Comparison of ENCODE assay signal across 8 cellular contexts in the genomic region with DNA sequence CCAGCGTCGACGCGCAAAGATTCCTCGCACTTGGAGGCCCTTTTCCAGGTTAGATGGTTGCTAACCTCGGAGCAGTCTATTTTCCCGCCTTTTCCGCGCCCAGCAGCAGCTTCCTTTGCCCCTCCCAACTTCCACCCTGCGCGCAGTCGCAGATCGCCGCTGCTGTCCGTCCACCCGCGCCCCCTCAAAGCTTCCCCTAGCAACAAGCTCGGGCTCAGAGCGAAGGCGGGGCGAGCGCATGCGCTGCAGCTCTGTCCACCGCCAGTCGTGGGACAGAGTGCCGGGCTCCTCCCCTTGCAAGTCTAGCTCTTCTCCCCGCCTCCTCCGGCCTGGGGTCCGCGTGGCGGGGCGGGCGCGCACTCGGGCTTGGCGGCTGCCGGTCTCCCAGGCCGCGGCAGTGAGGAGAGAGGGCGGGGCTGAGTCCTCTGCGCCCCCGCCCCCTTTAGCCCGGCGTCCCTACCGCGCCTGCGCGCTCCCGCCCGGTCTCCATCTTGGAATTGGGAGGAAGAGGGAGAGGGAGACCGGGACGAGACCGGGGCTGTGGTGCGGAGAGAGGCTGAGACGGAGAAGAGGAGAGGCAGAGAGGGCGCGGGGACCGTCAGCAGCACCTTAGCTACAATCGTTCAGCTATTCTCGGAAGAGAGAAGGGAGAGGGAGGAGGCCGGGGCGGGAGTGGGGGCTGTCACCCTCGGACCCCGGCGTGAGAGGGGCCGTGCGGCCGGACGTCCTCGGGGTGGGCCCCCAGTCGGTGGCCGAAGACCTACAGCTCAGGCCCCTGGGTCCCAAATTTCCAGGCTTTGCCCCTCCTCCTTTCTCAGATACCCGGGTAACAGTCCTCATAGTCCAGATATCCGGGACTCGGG. TPM values are rescaled to one million over a fixed set of nuclear protein-coding genes. Genes with fewer than 3 reads are reported as not detected.
DNase-seq lines count a peak whose midpoint lies in the region; ATAC-seq and TF ChIP-seq lines count a peak whose summit lies in the region.

A gene (plus strand): TSS at position 485 of the 863 bp plus-strand sequence. CDS start 3,905 bp downstream, outside the sequence.

- H3K27me3 ChIP-seq in H9 (ENCODE audit: insufficient read depth, low read length) (peaks cover 3% of the 10 kb centered on the region; the same call in 1 of the 2 replicates), MG63 (no peaks in the 10 kb centered on the region)

- TF ChIP-seq CTCF in H9 (conservative IDR thresholded peaks at IDR 0.05) = no peak

- H4K20me1 ChIP-seq in H9 (ENCODE audit: control insufficient read depth, insufficient read depth, insufficient read length) = no peaks in the 10 kb centered on the region

- H3K79me2 ChIP-seq in H9 (ENCODE audit: insufficient read depth, low read length) = peaks cover 5% of the 10 kb centered on the region; the same call in 1 of the 2 replicates

- ATAC-seq in natural killer cell treated with Interleukin-12 subunit alpha and Interleukin-12 subunit beta and Interleukin-15 and Interleukin-18, amount 100 ng/mL, for 72 hours = peak; percentile 99

- no peak within 1 kb of the TSS for H3K23ac ChIP-seq in H9 (ENCODE audit: insufficient read length, low read depth, low read length)

- H3K4me2 ChIP-seq in H9 (ENCODE audit: insufficient read depth, insufficient read length, low read length) = peak within 1 kb of the TSS; percentile 84

- no peak within 1 kb of the TSS; the same call in 1 of the 2 replicates for H3K14ac ChIP-seq in H9 (ENCODE audit: insufficient read depth, low read length)

- H3K4ac ChIP-seq in H9 (ENCODE audit: low read depth, low read length) = no peak within 1 kb of the TSS

- no peak within 1 kb of the TSS for H2BK120ac ChIP-seq in H9 (ENCODE audit: low read depth, low read length, poor library complexity, severe bottlenecking)

- H3K9me3 Mint-ChIP-seq in H9 = peaks cover 14 to 16% of the 10 kb centered on the region in 2 experiments
- no peaks in the 10 kb centered on the region for H3K9me3 Mint-ChIP-seq in natural killer cell treated with Interleukin-12 subunit alpha and Interleukin-12 subunit beta and Interleukin-15 and Interleukin-18, amount 100 ng/mL, for 72 hours

- H3K4me1 ChIP-seq in ES-I3 (ENCODE audit: insufficient read depth, low read length) = peaks cover 15% of the 10 kb centered on the region
- H3K4me1 ChIP-seq in H9 (ENCODE audit: insufficient read depth, low read length) = peaks cover 3% of the 10 kb centered on the region; the same call in 1 of the 2 replicates

- peaks cover 29% of the 10 kb centered on the region in 2 experiments for H3K4me1 Mint-ChIP-seq in H9
- H3K4me1 Mint-ChIP-seq in natural killer cell treated with Interleukin-12 subunit alpha and Interleukin-12 subunit beta and Interleukin-15 and Interleukin-18, amount 100 ng/mL, for 72 hours (ENCODE audit: low read depth in 2 of 2) = peaks cover 30 to 42% of the 10 kb centered on the region in 2 donors

- H3K27ac Mint-ChIP-seq in H9 = peak within 1 kb of the TSS; percentile 86 to 96 (median 89); a peak in 5 of 7 replicates
- peak within 1 kb of the TSS; percentile 74 to 91 for H3K27ac Mint-ChIP-seq in natural killer cell treated with Interleukin-12 subunit alpha and Interleukin-12 subunit beta and Interleukin-15 and Interleukin-18, amount 100 ng/mL, for 72 hours

- no peak within 1 kb of the TSS for H3T11ph ChIP-seq in H9 (ENCODE audit: low read length)

- no peak within 1 kb of the TSS for H4K5ac ChIP-seq in H9 (ENCODE audit: insufficient read length, low read depth, low read length)

- peak within 1 kb of the TSS; percentile 75 for H3K18ac ChIP-seq in H9 (ENCODE audit: insufficient read length, low read depth, low read length)

- H2BK20ac ChIP-seq in H9 (ENCODE audit: low read depth, low read length, poor library complexity, severe bottlenecking) = no peak within 1 kb of the TSS

- peaks cover 14% of the 10 kb centered on the region for H3K23me2 ChIP-seq in H9 (ENCODE audit: insufficient read length, low read depth, low read length, poor library complexity, severe bottlenecking)

- peak within 1 kb of the TSS; percentile 95 to 96 for H3K4me3 Mint-ChIP-seq in H9
- peak within 1 kb of the TSS; percentile 99 for H3K4me3 Mint-ChIP-seq in natural killer cell treated with Interleukin-12 subunit alpha and Interleukin-12 subunit beta and Interleukin-15 and Interleukin-18, amount 100 ng/mL, for 72 hours

- peak within 1 kb of the TSS; percentile 72 for H3K4me3 ChIP-seq in MG63

- no peak within 1 kb of the TSS for H2AK5ac ChIP-seq in H9 (ENCODE audit: insufficient read length, low read length)

- DNase-seq in H9 (peak; percentile 100), MG63 (peak; percentile 100), SHP77 (lab: John Stamatoyannopoulos, UW) (peak; percentile 98 to 99), fibroblast of peridontal ligament (ENCODE audit: extremely low read depth) (peak; percentile 97)
- DNase-seq in activated T-helper 9 cell treated with anti-CD3 and anti-CD28 coated beads, Interleukin-2, amount 50 U/mL, for 16 hours (ENCODE audit: low read depth) = peak; percentile 95
- peak; percentile 100 for DNase-seq in natural killer cell treated with Interleukin-12 subunit alpha and Interleukin-12 subunit beta and Interleukin-15 and Interleukin-18, amount 100 ng/mL, for 72 hours (ENCODE audit: low spot score)
- peak; percentile 96 for DNase-seq in stimulated activated naive CD4-positive, alpha-beta T cell treated with Interleukin-2 at 50 U/mL for 16 hours (lab: John Stamatoyannopoulos, UW)

- no peak within 1 kb of the TSS for H2BK5ac ChIP-seq in H9 (ENCODE audit: insufficient read length, low read length)

- H4K91ac ChIP-seq in H9 (ENCODE audit: insufficient read length, low read depth, low read length) = no peak within 1 kb of the TSS

- H3K27me3 Mint-ChIP-seq in H9 (ENCODE audit: low read depth) = peaks cover 16% of the 10 kb centered on the region
- H3K27me3 Mint-ChIP-seq in natural killer cell treated with Interleukin-12 subunit alpha and Interleukin-12 subunit beta and Interleukin-15 and Interleukin-18, amount 100 ng/mL, for 72 hours = no peaks in the 10 kb centered on the region

- no peak within 1 kb of the TSS for H3K27ac ChIP-seq in H9 (ENCODE audit: insufficient read length, low read depth, low read length)

- WGBS in H9 (ENCODE audit: extremely low coverage, insufficient read length, low lambda C conversion rate) = no CpG with 5 or more reads among the region's 75 CpGs

- H3K36me3 ChIP-seq in ES-I3 (ENCODE audit: insufficient read depth, low read length) (peaks cover 2% of the 10 kb centered on the region; the same call in 1 of the 2 replicates), MG63 (peaks cover 36% of the 10 kb centered on the region)

- no peak within 1 kb of the TSS for H3K56ac ChIP-seq in H9 (ENCODE audit: insufficient read length, low read depth, low read length)

- H4K8ac ChIP-seq in H9 (replicated peaks; ENCODE audit: insufficient read length, low read depth, low read length) = no peak within 1 kb of the TSS

- H2BK12ac ChIP-seq in H9 (ENCODE audit: insufficient read length, low read depth, low read length) = no peak within 1 kb of the TSS

- H3K9ac ChIP-seq in ES-I3 (ENCODE audit: low read depth, low read length) (peak within 1 kb of the TSS; percentile 88), H9 (ENCODE audit: extremely low read depth, insufficient read length, low read length) (peak within 1 kb of the TSS; percentile 74)

- H3K9me3 ChIP-seq in ES-I3 (ENCODE audit: control insufficient read depth, insufficient read depth, low read length) = peaks cover 12% of the 10 kb centered on the region
- H3K9me3 ChIP-seq in H9 (ENCODE audit: control insufficient read depth, low read depth, low read length) = peaks cover 7% of the 10 kb centered on the region
- peaks cover 6% of the 10 kb centered on the region for H3K9me3 ChIP-seq in MG63

- no peak within 1 kb of the TSS for H2AFZ ChIP-seq in H9 (ENCODE audit: low read length)

- no peak within 1 kb of the TSS for H2BK15ac ChIP-seq in H9 (ENCODE audit: low read depth, low read length)

- peaks cover 36 to 47% (median 43%) of the 10 kb centered on the region in 3 experiments for H3K36me3 Mint-ChIP-seq in H9 (ENCODE audit: insufficient read depth in 1 of 3, low read depth in 3 of 3)
- H3K36me3 Mint-ChIP-seq in natural killer cell treated with Interleukin-12 subunit alpha and Interleukin-12 subunit beta and Interleukin-15 and Interleukin-18, amount 100 ng/mL, for 72 hours = peaks cover 14% of the 10 kb centered on the region

- peaks cover 7% of the 10 kb centered on the region for H3K79me1 ChIP-seq in H9 (ENCODE audit: insufficient read depth, low read depth, low read length, poor library complexity, severe bottlenecking)

RNA-seq across cellular contexts. Expression of the gene that starts here (rescaled TPM):
- total RNA-seq in H9 (2021) = 43.1 and 43.9 TPM in 2 replicates
- total RNA-seq in MG63 (2014; rRNA removed; shearing (Covaris generic); ENCODE audit: low replicate concordance) = 41.3 and 59.4 TPM in 2 replicates
- 10 to 100 TPM; 39.6 to 66.8 TPM for total RNA-seq in natural killer cell treated with Interleukin-12 subunit alpha and Interleukin-12 subunit beta and Interleukin-15 and Interleukin-18, amount 100 ng/mL, for 72 hours
